In genomic region chr20:33433465-33433864, GRCh38 we compare ENCODE assay signal across 11 cellular contexts. TPM values are rescaled to one million over a fixed set of nuclear protein-coding genes. Genes with fewer than 3 reads are reported as not detected.
DNase-seq lines count a peak whose midpoint lies in the region; ATAC-seq and TF ChIP-seq lines count a peak whose summit lies in the region.
"Had no signal": no experiment of that assay in that cellular context is flagged by ENCODE, and none has a peak within 500 bp of the region (broad histone marks: within the 10 kb centered on the region; RNA-seq: fewer than 3 reads in every experiment).

No MANE protein-coding gene starts in this region.

- H3K36me3 ChIP-seq in heart right ventricle (peaks cover 0 to 18% (median 0%) of the 10 kb centered on the region in 9 donors), HAP-1 (replicated peaks) (peaks cover 3% of the 10 kb centered on the region; the same call in 1 of the 2 replicates)

- H3K4me1 ChIP-seq in heart right ventricle (peaks cover 11 to 92% (median 43%) of the 10 kb centered on the region in 9 donors), HAP-1 (no peaks in the 10 kb centered on the region)

- peak; percentile 78 for DNase-seq in Ammon's horn (ENCODE audit: low spot score)
- DNase-seq in amygdala (lab: John Stamatoyannopoulos, UW), result peak in 38 of 56 donors; percentile 5 to 79 (median 39)
- DNase-seq in heart right ventricle, result peak; percentile 65 to 81
- peak; percentile 56 for DNase-seq in putamen (ENCODE audit: low spot score)
- DNase-seq in NCI-H510A (lab: John Stamatoyannopoulos, UW), result no peak
- no peak for DNase-seq in HAP-1 (ENCODE audit: low spot score in 2 of 2)
- no peak for DNase-seq in GM19238 (ENCODE audit: insufficient read length, low spot score)
- DNase-seq in GM10266 (ENCODE audit: extremely low spot score), result no peak
- DNase-seq: activated CD4-positive, alpha-beta T cell treated with anti-CD3 and anti-CD28 coated beads, Interleukin-2, amount 50 U/mL, for 1 hour; glutamatergic neuron; H9 had no signal

- in situ Hi-C loops in HAP-1 (cut with MboI; ENCODE audit: low sequenced_read_pairs), result no loop called here

- TF ChIP-seq CTCF in heart right ventricle (IDR thresholded peaks at IDR 0.05) (no peak), GM10266 (IDR thresholded peaks at IDR 0.05; ENCODE audit: control insufficient read depth, insufficient read depth, low read depth, missing control alignments) (no peak)

- H3K9me3 ChIP-seq in heart right ventricle (no peaks in the 10 kb centered on the region), HAP-1 (no peaks in the 10 kb centered on the region)

- H3K27ac ChIP-seq in heart right ventricle, result peak overlapping the region; percentile 48 to 92 (median 80)

- 37 to 43% methylated on average over 6 of the region's 6 CpGs for WGBS in heart right ventricle, 2 donors

- H3K4me3 ChIP-seq in heart right ventricle (no peak overlapping the region), HAP-1 (no peak overlapping the region)

- ATAC-seq in heart right ventricle, result peak; percentile 81 to 96 (median 88)

- intact Hi-C loops in heart right ventricle (cut with DNase I), result no loop called here

- H3K27me3 ChIP-seq in heart right ventricle (no peaks in the 10 kb centered on the region), HAP-1 (ENCODE audit: low read depth) (no peaks in the 10 kb centered on the region)

RNA-seq across cellular contexts. Expression of gene SNTA1, which starts 10.1 kb away (rescaled TPM):
- total RNA-seq in heart right ventricle, result 100 to 1,000 TPM; 137 to 219 (median 150) TPM
- polyA plus RNA-seq in heart right ventricle, result 100 to 1,000 TPM in 1 of 2 donors, 10 to 100 TPM in 1; 83.7 to 207 TPM

RNA-seq across cellular contexts. Expression of gene CDK5RAP1, which starts 32.1 kb away (rescaled TPM):
- total RNA-seq in heart right ventricle, result 10 to 100 TPM; 16.9 to 27.4 (median 21.7) TPM
- polyA plus RNA-seq in heart right ventricle, result 10 to 100 TPM; 33.6 to 42.6 TPM

RNA-seq across cellular contexts. Expression of gene CBFA2T2, which starts 56.4 kb away (rescaled TPM):
- total RNA-seq in heart right ventricle, result 10 to 100 TPM in 8 of 10 donors, 1 to 10 TPM in 2; 8.5 to 13.3 (median 11.5) TPM
- polyA plus RNA-seq in heart right ventricle, result 1 to 10 TPM; 3.5 to 8.0 TPM

Comparison
In these comparisons a context has a peak if more than half of its experiments do, and no peak if none do; other contexts are left out.
1. DNase-seq: peak in Ammon's horn (single experiment), amygdala (38 of 56), heart right ventricle (2 of 2) and putamen (single experiment); none in NCI-H510A (single experiment), HAP-1 (0 of 2), GM19238 (single experiment) and GM10266 (single experiment).